In the genomic region with DNA sequence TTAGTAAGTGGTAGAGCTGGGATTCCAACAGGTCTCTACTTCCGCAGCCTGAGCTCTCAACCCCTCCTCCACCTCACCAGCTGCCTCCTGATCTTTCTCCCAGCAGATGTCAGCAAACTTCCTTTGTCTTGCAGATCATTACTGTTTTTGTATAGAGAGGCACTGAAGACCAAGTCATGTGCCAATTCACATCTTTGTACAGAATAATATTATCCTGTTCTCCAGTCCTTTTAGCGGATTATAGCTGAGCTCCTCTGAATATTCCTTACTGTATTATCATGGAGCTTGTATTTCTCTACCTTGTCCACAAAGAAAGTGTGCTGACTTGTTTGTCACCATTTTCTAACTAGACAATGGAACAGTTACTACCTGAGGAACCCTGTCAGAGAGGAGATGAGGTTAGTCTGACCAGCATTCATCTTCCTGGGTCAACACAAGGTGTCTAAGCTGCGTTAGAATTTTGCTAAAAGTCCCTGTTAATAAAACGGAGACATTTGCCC, we compare ENCODE assay signal across 8 cellular contexts.
DNase-seq lines count a peak whose midpoint lies in the region; ATAC-seq, FAIRE-seq and TF ChIP-seq lines count a peak whose summit lies in the region.

No MANE protein-coding gene starts in this region.

- no TSS peak for BruUV-seq in K562 (replicated peaks; lab: Mats Ljungman, UMichigan)

- in situ Hi-C loops in GM13977 (cut with MboI; ENCODE audit: low pct_unique_long_range_greater_than_20kb, low sequenced_read_pairs, unreplicated experiment) = loop anchor here (25.0 kb wide), 2 partner anchors 327 to 527 kb away; no protein-coding TSS in a partner anchor
- in situ Hi-C loops in K562 (cut with MboI) = loop anchor here (5.0 kb wide), 1 partner anchor 317 kb away; no protein-coding TSS in a partner anchor

- H3K27me3 ChIP-seq in K562 (ENCODE audit: control insufficient read depth in 2 of 2, insufficient read depth in 2 of 2, low read length in 2 of 2) = no peaks in the 10 kb centered on the region

- H3K4me2 ChIP-seq in K562 (ENCODE audit: insufficient read depth, low read length) = no peak overlapping the region; the same call in 1 of the 2 replicates

- H3K36me3 ChIP-seq in K562 (ENCODE audit: control insufficient read depth, insufficient read depth, low read length) = no peaks in the 10 kb centered on the region

- TF ChIP-seq RAD21 in K562 (CRISPR knock-in tag; conservative IDR thresholded peaks at IDR 0.05 in 1 of 2, IDR thresholded peaks at IDR 0.05 in 1 of 2) = peak; percentile 75 to 92

- H3K9me1 ChIP-seq in K562 (ENCODE audit: control insufficient read depth, insufficient read depth, low read length) = no peaks in the 10 kb centered on the region

- peak; percentile 87 for FAIRE-seq in K562 (lab: Jason Lieb, UNC)

- H3K4me1 ChIP-seq in K562 (replicated peaks in 1 of 2; ENCODE audit: control insufficient read depth in 2 of 2, insufficient read depth in 2 of 2, low read length in 2 of 2) = peaks cover 0 to 3% of the 10 kb centered on the region in 2 experiments; a peak in 4 of 5 replicates

- no peak overlapping the region for H3K9ac ChIP-seq in K562 (ENCODE audit: insufficient read depth in 1 of 2, low read depth in 2 of 2, low read length in 2 of 2)

- no peak for TF ChIP-seq POLR2A in K562 (conservative IDR thresholded peaks at IDR 0.05)

- no peak overlapping the region for H3K4me3 ChIP-seq in K562

- CTCF ChIA-PET in K562 (lab: Yijun Ruan, JAX; ENCODE audit: low intra/inter-chr PET ratio) = interaction anchor here (1.8 to 3.1 kb wide), 2 partner anchors 317 to 320 kb away, joined by 11 to 15 read pairs; no protein-coding TSS in a partner anchor

- ATAC-seq in K562 = peak; percentile 81
- no peak for ATAC-seq in GM21576 (IDR thresholded peaks at IDR 0.05; ENCODE audit: unreplicated experiment)

- 17% methylated on average over 3 of the region's 4 CpGs for WGBS in K562 (ENCODE audit: insufficient coverage, low coverage, missing lambda C conversion rate)

- peak; percentile 4 for TF ChIP-seq CTCF in GM13977 (IDR thresholded peaks at IDR 0.05; ENCODE audit: extremely low read depth, insufficient read depth, missing control alignments)
- peak; percentile 47 to 72 (median 51); a peak in 4 of 6 replicates for TF ChIP-seq CTCF in K562 (IDR thresholded peaks at IDR 0.05 in 2 of 3, conservative IDR thresholded peaks at IDR 0.05 in 1 of 3; ENCODE audit: insufficient read depth in 2 of 3, low read depth in 1 of 3, low read length in 3 of 3)

- H3K27ac ChIP-seq in K562 (ENCODE audit: extremely low read depth, low read depth, low read length) = no peak overlapping the region

- no peaks in the 10 kb centered on the region for H3K9me3 ChIP-seq in K562 (replicated peaks; ENCODE audit: control insufficient read depth, insufficient read depth, low read depth, low read length)

- peak overlapping the region; percentile 59; the same call in 1 of the 2 replicates for H2AFZ ChIP-seq in K562 (ENCODE audit: low read depth, low read length)

- TF ChIP-seq EP300 in K562 (IDR thresholded peaks at IDR 0.05; ENCODE audit: low read length) = no peak

- intact Hi-C loops in K562 (cut with micrococcal nuclease) = loop anchor here (1.0 to 10.0 kb wide), 4 partner anchors 138 to 630 kb away; no protein-coding TSS in a partner anchor

- DNase-seq in GM13977 (ENCODE audit: low spot score) (no peak), NCI-H2171 (lab: John Stamatoyannopoulos, UW) (peak; percentile 80), K562 (ENCODE audit: extremely low read depth in 1 of 4, low spot score in 3 of 4) (peak in 2 of 4 experiments; percentile 34 to 57), islet precursor cell (peak; percentile 85), GOT3 (lab: John Stamatoyannopoulos, UW) (no peak), T1000 (lab: John Stamatoyannopoulos, UW) (no peak)
- no peak for DNase-seq in stimulated activated CD4-positive, alpha-beta T cell treated with anti-CD3 and anti-CD28 coated beads, Interleukin-4, amount 100 ng/mL, for 4 hours

- H3K79me2 ChIP-seq in K562 (ENCODE audit: control insufficient read depth, insufficient read depth, low read length) = no peaks in the 10 kb centered on the region

- H4K20me1 ChIP-seq in K562 (replicated peaks; ENCODE audit: control insufficient read depth, insufficient read depth, low read length) = no peaks in the 10 kb centered on the region

- POLR2A ChIA-PET in K562 (lab: Yijun Ruan, JAX) = no interaction called here

TF ChIP-seq in K562, 482 proteins besides CTCF, POLR2A, EP300 and RAD21 (continues in another document):
- TF ChIP-seq, protein P1, sequence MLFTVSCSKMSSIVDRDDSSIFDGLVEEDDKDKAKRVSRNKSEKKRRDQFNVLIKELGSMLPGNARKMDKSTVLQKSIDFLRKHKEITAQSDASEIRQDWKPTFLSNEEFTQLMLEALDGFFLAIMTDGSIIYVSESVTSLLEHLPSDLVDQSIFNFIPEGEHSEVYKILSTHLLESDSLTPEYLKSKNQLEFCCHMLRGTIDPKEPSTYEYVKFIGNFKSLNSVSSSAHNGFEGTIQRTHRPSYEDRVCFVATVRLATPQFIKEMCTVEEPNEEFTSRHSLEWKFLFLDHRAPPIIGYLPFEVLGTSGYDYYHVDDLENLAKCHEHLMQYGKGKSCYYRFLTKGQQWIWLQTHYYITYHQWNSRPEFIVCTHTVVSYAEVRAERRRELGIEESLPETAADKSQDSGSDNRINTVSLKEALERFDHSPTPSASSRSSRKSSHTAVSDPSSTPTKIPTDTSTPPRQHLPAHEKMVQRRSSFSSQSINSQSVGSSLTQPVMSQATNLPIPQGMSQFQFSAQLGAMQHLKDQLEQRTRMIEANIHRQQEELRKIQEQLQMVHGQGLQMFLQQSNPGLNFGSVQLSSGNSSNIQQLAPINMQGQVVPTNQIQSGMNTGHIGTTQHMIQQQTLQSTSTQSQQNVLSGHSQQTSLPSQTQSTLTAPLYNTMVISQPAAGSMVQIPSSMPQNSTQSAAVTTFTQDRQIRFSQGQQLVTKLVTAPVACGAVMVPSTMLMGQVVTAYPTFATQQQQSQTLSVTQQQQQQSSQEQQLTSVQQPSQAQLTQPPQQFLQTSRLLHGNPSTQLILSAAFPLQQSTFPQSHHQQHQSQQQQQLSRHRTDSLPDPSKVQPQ (CRISPR knock-in tag; IDR thresholded peaks at IDR 0.05; ENCODE audit: borderline replicate concordance) = no peak
- TF ChIP-seq EWSR1 (IDR thresholded peaks at IDR 0.05; ENCODE audit: borderline replicate concordance, low read depth, partially characterized antibody) = no peak
- no peak for TF ChIP-seq L3MBTL2 (IDR thresholded peaks at IDR 0.05)
- TF ChIP-seq TBP (optimal IDR thresholded peaks at IDR 0.05; ENCODE audit: low read depth, low read length) = no peak
- TF ChIP-seq ELF1 (tag; IDR thresholded peaks at IDR 0.05) = peak; percentile 49; the same call in 1 of the 2 replicates
- TF ChIP-seq NFXL1 (CRISPR knock-in tag; IDR thresholded peaks at IDR 0.05) = no peak
- no peak for TF ChIP-seq CBX1 (IDR thresholded peaks at IDR 0.05; ENCODE audit: low read depth)
- no peak for TF ChIP-seq MTA2 (IDR thresholded peaks at IDR 0.05; ENCODE audit: low read depth)
- TF ChIP-seq ZSCAN32 (CRISPR knock-in tag; IDR thresholded peaks at IDR 0.05) = no peak
- TF ChIP-seq, protein P2, sequence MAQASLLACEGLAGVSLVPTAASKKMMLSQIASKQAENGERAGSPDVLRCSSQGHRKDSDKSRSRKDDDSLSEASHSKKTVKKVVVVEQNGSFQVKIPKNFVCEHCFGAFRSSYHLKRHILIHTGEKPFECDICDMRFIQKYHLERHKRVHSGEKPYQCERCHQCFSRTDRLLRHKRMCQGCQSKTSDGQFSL (CRISPR knock-in tag; IDR thresholded peaks at IDR 0.05) = no peak
- TF ChIP-seq, protein P2 (tag; IDR thresholded peaks at IDR 0.05) = no peak
- TF ChIP-seq ZNF785 (CRISPR knock-in tag; IDR thresholded peaks at IDR 0.05) = no peak
- TF ChIP-seq, protein P3, sequence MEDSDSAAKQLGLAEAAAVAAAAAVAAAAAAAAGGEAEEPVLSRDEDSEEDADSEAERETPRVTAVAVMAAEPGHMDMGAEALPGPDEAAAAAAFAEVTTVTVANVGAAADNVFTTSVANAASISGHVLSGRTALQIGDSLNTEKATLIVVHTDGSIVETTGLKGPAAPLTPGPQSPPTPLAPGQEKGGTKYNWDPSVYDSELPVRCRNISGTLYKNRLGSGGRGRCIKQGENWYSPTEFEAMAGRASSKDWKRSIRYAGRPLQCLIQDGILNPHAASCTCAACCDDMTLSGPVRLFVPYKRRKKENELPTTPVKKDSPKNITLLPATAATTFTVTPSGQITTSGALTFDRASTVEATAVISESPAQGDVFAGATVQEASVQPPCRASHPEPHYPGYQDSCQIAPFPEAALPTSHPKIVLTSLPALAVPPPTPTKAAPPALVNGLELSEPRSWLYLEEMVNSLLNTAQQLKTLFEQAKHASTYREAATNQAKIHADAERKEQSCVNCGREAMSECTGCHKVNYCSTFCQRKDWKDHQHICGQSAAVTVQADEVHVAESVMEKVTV (CRISPR knock-in tag; IDR thresholded peaks at IDR 0.05) = peak; percentile 77
- TF ChIP-seq, protein P4, sequence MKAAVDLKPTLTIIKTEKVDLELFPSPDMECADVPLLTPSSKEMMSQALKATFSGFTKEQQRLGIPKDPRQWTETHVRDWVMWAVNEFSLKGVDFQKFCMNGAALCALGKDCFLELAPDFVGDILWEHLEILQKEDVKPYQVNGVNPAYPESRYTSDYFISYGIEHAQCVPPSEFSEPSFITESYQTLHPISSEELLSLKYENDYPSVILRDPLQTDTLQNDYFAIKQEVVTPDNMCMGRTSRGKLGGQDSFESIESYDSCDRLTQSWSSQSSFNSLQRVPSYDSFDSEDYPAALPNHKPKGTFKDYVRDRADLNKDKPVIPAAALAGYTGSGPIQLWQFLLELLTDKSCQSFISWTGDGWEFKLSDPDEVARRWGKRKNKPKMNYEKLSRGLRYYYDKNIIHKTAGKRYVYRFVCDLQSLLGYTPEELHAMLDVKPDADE (conservative IDR thresholded peaks at IDR 0.05; ENCODE audit: control insufficient read depth, low read depth, low read length) = no peak
- no peak for TF ChIP-seq CAMTA2 (CRISPR knock-in tag; conservative IDR thresholded peaks at IDR 0.05)
- TF ChIP-seq BHLHE40 (IDR thresholded peaks at IDR 0.05; ENCODE audit: low read length) = peak; percentile 47; the same call in 1 of the 2 replicates

Comparison
In these comparisons a context has a peak if more than half of its experiments do, and no peak if none do; other contexts are left out.
1. DNase-seq: peak in NCI-H2171 (single experiment) and islet precursor cell (single experiment); none in GM13977 (single experiment), stimulated activated CD4-positive, alpha-beta T cell treated with anti-CD3 and anti-CD28 coated beads, Interleukin-4, amount 100 ng/mL, for 4 hours (0 of 2), GOT3 (single experiment) and T1000 (single experiment).